In genomic region chr16:56848056-56848936, GRCh38 we compare ENCODE assay signal across 10 cellular contexts. TPM values are rescaled to one million over a fixed set of nuclear protein-coding genes. Genes with fewer than 3 reads are reported as not detected.
DNase-seq lines count a peak whose midpoint lies in the region; ATAC-seq, FAIRE-seq and TF ChIP-seq lines count a peak whose summit lies in the region.
"Had no signal": no experiment of that assay in that cellular context is flagged by ENCODE, and none has a peak within 500 bp of the region (broad histone marks: within the 10 kb centered on the region; RNA-seq: fewer than 3 reads in every experiment).

No MANE protein-coding gene starts in this region.

- no peak for TF ChIP-seq RAD21 in H1 (IDR thresholded peaks at IDR 0.05 in 1 of 2, conservative IDR thresholded peaks at IDR 0.05 in 1 of 2; ENCODE audit: low read depth in 2 of 2, low read length in 2 of 2)

- no peak overlapping the region for H3K4me3 ChIP-seq in CD8-positive, alpha-beta T cell (ENCODE audit: low read depth, low read length)
- H3K4me3 ChIP-seq in OCI-LY3 (ENCODE audit: low read length) = peak overlapping the region; percentile 29
- H3K4me3 ChIP-seq in H1 (ENCODE audit: extremely low read depth in 1 of 4, insufficient read depth in 2 of 4, low read depth in 3 of 4, low read length in 4 of 4) = no peak overlapping the region

- H3K9me3 ChIP-seq in CD8-positive, alpha-beta T cell (ENCODE audit: low read length) = no peaks in the 10 kb centered on the region
- H3K9me3 ChIP-seq in OCI-LY3 (ENCODE audit: insufficient read depth, low read length) (no peaks in the 10 kb centered on the region), H1 (ENCODE audit: insufficient read depth in 2 of 2, low read depth in 1 of 2, low read length in 1 of 2) (no peaks in the 10 kb centered on the region; a peak in 1 of 4 replicates)

- no peak for ATAC-seq in CD8-positive, alpha-beta T cell

- no peak overlapping the region for H3K4ac ChIP-seq in H1 (replicated peaks; ENCODE audit: insufficient read length, low read depth, low read length)

- H3K4me1 Mint-ChIP-seq in CD8-positive, alpha-beta T cell (ENCODE audit: low read depth) = peaks cover 28% of the 10 kb centered on the region

- H2AK5ac ChIP-seq in H1 (ENCODE audit: low read depth, low read length) = 0 out of 2 replicates have a peak overlapping the region, but pooled peaks have one; percentile 44

- H2BK20ac ChIP-seq in H1 (ENCODE audit: low read length) = no peak overlapping the region

- intact Hi-C loops in CD8-positive, alpha-beta T cell (cut with DNase I, micrococcal nuclease) = loop anchor here in 1 of 2 experiments (5.0 kb wide), 1 partner anchor 41 kb away; no protein-coding TSS in a partner anchor

- H2BK15ac ChIP-seq in H1 (ENCODE audit: low read length) = no peak overlapping the region

- H3K27me3 ChIP-seq in CD8-positive, alpha-beta T cell (ENCODE audit: insufficient read depth, low read length) = no peaks in the 10 kb centered on the region
- no peaks in the 10 kb centered on the region for H3K27me3 ChIP-seq in OCI-LY3 (ENCODE audit: low read depth, low read length)
- H3K27me3 ChIP-seq in H1 (replicated peaks in 1 of 4; ENCODE audit: control insufficient read depth in 3 of 4, extremely low read depth in 1 of 4, insufficient read depth in 3 of 4, low read length in 3 of 4) = no peaks in the 10 kb centered on the region

- no peak overlapping the region for H4K5ac ChIP-seq in H1 (ENCODE audit: insufficient read length, low read depth, low read length)

- no peak overlapping the region for H2BK5ac ChIP-seq in H1 (ENCODE audit: low read depth, low read length)

- H2AFZ ChIP-seq in OCI-LY3 (ENCODE audit: low read depth, low read length) (no peak overlapping the region), H1 (ENCODE audit: low read length) (no peak overlapping the region)

- WGBS in H1 (ENCODE audit: extremely low coverage in 1 of 2, insufficient coverage in 1 of 2, insufficient read length in 1 of 2, insufficient replicate concordance in 2 of 2, low coverage in 1 of 2, low lambda C conversion rate in 2 of 2, missing lambda C conversion rate in 1 of 2), 2 experiments = 88% methylated on average over 11 of the region's 11 CpGs; no CpG with 5 or more reads in 1 of the 2 experiments

- TF ChIP-seq CTCF in CD8-positive, alpha-beta T cell (IDR thresholded peaks at IDR 0.05) = no peak
- TF ChIP-seq CTCF in OCI-LY3 (IDR thresholded peaks at IDR 0.05; ENCODE audit: low read depth, low read length) = no peak
- no peak for TF ChIP-seq CTCF in H1 (IDR thresholded peaks at IDR 0.05; ENCODE audit: control extremely low read depth in 1 of 3, insufficient read depth in 1 of 3, low read depth in 1 of 3, low read length in 3 of 3)
- TF ChIP-seq CTCF in GM10266 (IDR thresholded peaks at IDR 0.05; ENCODE audit: control insufficient read depth, insufficient read depth, low read depth, missing control alignments) = no peak
- TF ChIP-seq CTCF in D721Med (IDR thresholded peaks at IDR 0.05; ENCODE audit: insufficient read depth, missing control alignments) = no peak

- no peak for DNase-seq in CD8-positive, alpha-beta T cell
- DNase-seq in H1 (ENCODE audit: low read depth in 1 of 2, low spot score in 2 of 2) (no peak), non-pigmented ciliary epithelial cell (ENCODE audit: low read depth) (peak; percentile 38), GM10266 (ENCODE audit: extremely low spot score) (no peak), frontal cortex (ENCODE audit: low spot score in 2 of 2) (no peak), LoVo (ENCODE audit: low spot score) (no peak), D721Med (ENCODE audit: insufficient read length, low spot score) (no peak)
- DNase-seq: NCI-H2227 treated with DMSO at 0.1 percent for 48 hours had no signal

- no peak overlapping the region for H3K14ac ChIP-seq in H1 (ENCODE audit: insufficient read length)

- FAIRE-seq in H1 (lab: Jason Lieb, UNC) (no peak), frontal cortex (lab: Jason Lieb, UNC) (no peak), D721Med (lab: Jason Lieb, UNC) (no peak)
- FAIRE-seq: colon had no signal

- H2BK12ac ChIP-seq in H1 (ENCODE audit: low read depth, low read length) = no peak overlapping the region

- H3K23ac ChIP-seq in H1 (ENCODE audit: insufficient read length) = no peak overlapping the region

- no peak overlapping the region for H4K91ac ChIP-seq in H1 (replicated peaks; ENCODE audit: insufficient read length, low read length)

- peak overlapping the region; percentile 80 for H3K27ac Mint-ChIP-seq in CD8-positive, alpha-beta T cell

- no peak overlapping the region for H3K4me3 Mint-ChIP-seq in CD8-positive, alpha-beta T cell

- peaks cover 6% of the 10 kb centered on the region for H3K9me3 Mint-ChIP-seq in CD8-positive, alpha-beta T cell

- H4K8ac ChIP-seq in H1 (ENCODE audit: extremely low read depth, insufficient read depth, low read length) = no peak overlapping the region

- peaks cover 17% of the 10 kb centered on the region for H3K36me3 ChIP-seq in CD8-positive, alpha-beta T cell (ENCODE audit: insufficient read depth, low read length)
- H3K36me3 ChIP-seq in OCI-LY3 (replicated peaks; ENCODE audit: low read depth, low read length) (peaks cover 25% of the 10 kb centered on the region), H1 (ENCODE audit: control insufficient read depth in 2 of 4, insufficient read depth in 4 of 4, low read length in 3 of 4) (peaks cover 5 to 20% (median 9%) of the 10 kb centered on the region in 4 experiments; a peak in 5 of 8 replicates)

- H3K4me2 ChIP-seq in OCI-LY3 (ENCODE audit: low read length) = peak overlapping the region; percentile 64
- no peak overlapping the region for H3K4me2 ChIP-seq in H1 (ENCODE audit: insufficient read depth in 1 of 2, low read depth in 2 of 2, low read length in 2 of 2)

- no peaks in the 10 kb centered on the region; the same call in 1 of the 2 replicates for H3K23me2 ChIP-seq in H1 (ENCODE audit: low read depth, low read length)

- no peaks in the 10 kb centered on the region for H3K79me1 ChIP-seq in H1 (ENCODE audit: low read depth, low read length)

- no peaks in the 10 kb centered on the region for H3K27me3 Mint-ChIP-seq in CD8-positive, alpha-beta T cell (ENCODE audit: low read depth)

- CTCF ChIA-PET in CD8-positive, alpha-beta T cell (lab: Charles Lee) = interaction anchor here (0.9 to 1.6 kb wide), 3 partner anchors 18 to 146 kb away, joined by 3 to 4 read pairs (median 4); no protein-coding TSS in a partner anchor
- CTCF ChIA-PET in H1 (lab: Charles Lee; ENCODE audit: partially characterized antibody) = interaction anchor here (0.7 to 10.8 kb wide), 7 partner anchors 11 to 236 kb away, joined by 3 to 102 read pairs (median 4); partner anchors contain the start of gene SLC12A3

- H3K79me2 ChIP-seq in OCI-LY3 (ENCODE audit: low read length) (no peaks in the 10 kb centered on the region), H1 (ENCODE audit: control insufficient read depth in 1 of 2, insufficient read depth in 2 of 2, low read length in 2 of 2) (no peaks in the 10 kb centered on the region)

- H3K36me3 Mint-ChIP-seq in CD8-positive, alpha-beta T cell = peaks cover 22% of the 10 kb centered on the region

- no peak overlapping the region for H3K18ac ChIP-seq in H1 (ENCODE audit: extremely low read depth, low read length)

- no peaks in the 10 kb centered on the region for H4K20me1 ChIP-seq in OCI-LY3 (ENCODE audit: insufficient read depth, low read length)
- no peaks in the 10 kb centered on the region for H4K20me1 ChIP-seq in H1 (replicated peaks in 1 of 2; ENCODE audit: control insufficient read depth in 1 of 2, insufficient read depth in 2 of 2, low read length in 2 of 2)

- TF ChIP-seq POLR2A in H1 (IDR thresholded peaks at IDR 0.05; ENCODE audit: control extremely low read depth in 1 of 2, low read depth in 2 of 2, low read length in 2 of 2) = no peak

- no peak overlapping the region for H3K56ac ChIP-seq in H1 (replicated peaks; ENCODE audit: insufficient read length, low read depth, low read length)

- TF ChIP-seq EP300 in H1 (IDR thresholded peaks at IDR 0.05; ENCODE audit: borderline replicate concordance in 1 of 2, low read depth in 2 of 2, low read length in 2 of 2) = no peak

- H3K27ac ChIP-seq in CD8-positive, alpha-beta T cell (ENCODE audit: low read depth, low read length) = no peak overlapping the region
- H3K27ac ChIP-seq in OCI-LY3 (ENCODE audit: low read length) (peak overlapping the region; percentile 82), H1 (ENCODE audit: low read depth, low read length) (no peak overlapping the region)

- no peak overlapping the region for H2BK120ac ChIP-seq in H1 (replicated peaks; ENCODE audit: low read depth, low read length)

- H3K4me1 ChIP-seq in CD8-positive, alpha-beta T cell (ENCODE audit: insufficient read depth, low read length) = peaks cover 10% of the 10 kb centered on the region
- H3K4me1 ChIP-seq in OCI-LY3 (ENCODE audit: low read length) = peaks cover 28% of the 10 kb centered on the region
- H3K4me1 ChIP-seq in H1 (replicated peaks in 1 of 4; ENCODE audit: control insufficient read depth in 3 of 4, insufficient read depth in 4 of 4, low read length in 3 of 4) = peaks cover 2 to 11% (median 7%) of the 10 kb centered on the region in 4 experiments; a peak in 5 of 7 replicates

- H3K9ac ChIP-seq in OCI-LY3 (ENCODE audit: low read length) (peak overlapping the region; percentile 33; the same call in 1 of the 2 replicates), H1 (replicated peaks in 1 of 4; ENCODE audit: extremely low read depth in 1 of 4, low read depth in 3 of 4, low read length in 3 of 4) (no peak overlapping the region)

- POLR2A ChIA-PET in CD8-positive, alpha-beta T cell (lab: Charles Lee) = interaction anchor here (2.4 kb wide), 1 partner anchor 10 kb away, joined by 10 read pairs; no protein-coding TSS in a partner anchor
- POLR2A ChIA-PET in H1 (lab: Charles Lee; ENCODE audit: partially characterized antibody) = interaction anchor here (1.3 kb wide), 1 partner anchor 11 kb away, joined by 3 read pairs; no protein-coding TSS in a partner anchor

TF ChIP-seq in H1, 55 proteins besides CTCF, POLR2A, EP300 and RAD21 (continues in another document):
- peak; percentile 48; the same call in 1 of the 2 replicates for TF ChIP-seq MAFK (IDR thresholded peaks at IDR 0.05; ENCODE audit: low read depth, low read length)
- peak; percentile 49; the same call in 1 of the 2 replicates for TF ChIP-seq BACH1 (IDR thresholded peaks at IDR 0.05; ENCODE audit: low read length)
- no peak for TF ChIP-seq KDM1A (IDR thresholded peaks at IDR 0.05; ENCODE audit: borderline replicate concordance, low read length)

RNA-seq across cellular contexts. Expression of gene SLC12A3, which starts 16.7 kb away (rescaled TPM):
- total RNA-seq in CD8-positive, alpha-beta T cell = not detected
- not detected in 2 replicates for total RNA-seq in H1 (2021; fragmentation: NEBNext Ultra II Directional; extraction: Animal tissue kit (Norgen Biotek cat#: 25700))
- 0.03 TPM in 1 of 2 replicates, not detected in the other for polyA plus RNA-seq in H1 (2011; rRNA removed)
- polyA plus RNA-seq in H1 (2011; cell fraction: cytosol; rRNA removed) = 0.04 TPM
- 0.04 TPM for polyA plus RNA-seq in H1 (2011; cell fraction: nucleus; rRNA removed)
- polyA plus RNA-seq in H1 (2012, experiment 1 of 2) = not detected in 4 replicates
- not detected for polyA plus RNA-seq in H1 (2012, experiment 2 of 2)
- polyA plus RNA-seq in H1 (2013, experiment 1 of 2) = 0.02 TPM
- 0.02 TPM for polyA plus RNA-seq in H1 (2013, experiment 2 of 2)
- polyA minus RNA-seq in H1 (2011; rRNA and poly(A)+ RNA removed) = 0.06 and 0.07 TPM in 2 replicates
- polyA minus RNA-seq in H1 (2011; cell fraction: cytosol; rRNA and poly(A)+ RNA removed) = 1.1 TPM
- 0.40 TPM for polyA minus RNA-seq in H1 (2011; cell fraction: nucleus; rRNA and poly(A)+ RNA removed)
- total RNA-seq in frontal cortex = not detected
